8 cellular contexts compared by ENCODE assay signal in genomic region chr6:12844284-12845223, GRCh38.
DNase-seq lines count a peak whose midpoint lies in the region; ATAC-seq and TF ChIP-seq lines count a peak whose summit lies in the region.

No MANE protein-coding gene starts in this region.

- no peak overlapping the region for H3K27ac ChIP-seq in lower lobe of right lung

- TF ChIP-seq CTCF in astrocyte of the cerebellum (IDR thresholded peaks at IDR 0.05; ENCODE audit: low read depth, low read length, missing control alignments) (peak; percentile 70), lower lobe of right lung (IDR thresholded peaks at IDR 0.05) (peak; percentile 46)

- DNase-seq in GM04504 (ENCODE audit: low read depth) (peak; percentile 13), M059J (ENCODE audit: low read depth) (peak; percentile 47), astrocyte of the cerebellum (ENCODE audit: low read depth) (peak; percentile 13), lower lobe of right lung (no peak)
- DNase-seq in activated naive CD4-positive, alpha-beta T cell treated with anti-CD3 and anti-CD28 coated beads, Interleukin-2, amount 50 U/mL, for 16 hours: no peak

- ATAC-seq in lower lobe of right lung (no peak), HG02798 (IDR thresholded peaks at IDR 0.05; ENCODE audit: poor library complexity, unreplicated experiment) (no peak), HG02763 (IDR thresholded peaks at IDR 0.05; ENCODE audit: unreplicated experiment) (no peak), GM19463 (IDR thresholded peaks at IDR 0.05; ENCODE audit: unreplicated experiment) (no peak)

- in situ Hi-C loops in astrocyte of the cerebellum (cut with HindIII; ENCODE audit: low sequenced_read_pairs): no loop called here

- H3K9me3 ChIP-seq in lower lobe of right lung: no peaks in the 10 kb centered on the region

- H3K4me3 ChIP-seq in astrocyte of the cerebellum (ENCODE audit: low read depth, low read length) (no peak overlapping the region), lower lobe of right lung (no peak overlapping the region)

- H3K27me3 ChIP-seq in lower lobe of right lung (ENCODE audit: low read depth): no peaks in the 10 kb centered on the region

- intact Hi-C loops in lower lobe of right lung (cut with DNase I): no loop called here

- no peaks in the 10 kb centered on the region for H3K4me1 ChIP-seq in lower lobe of right lung

- H3K36me3 ChIP-seq in lower lobe of right lung: no peaks in the 10 kb centered on the region

Comparison
In these comparisons a context has a peak if more than half of its experiments do, and no peak if none do; other contexts are left out.
1. DNase-seq: peak in GM04504 (single experiment), M059J (single experiment) and astrocyte of the cerebellum (single experiment); none in lower lobe of right lung (single experiment) and activated naive CD4-positive, alpha-beta T cell treated with anti-CD3 and anti-CD28 coated beads, Interleukin-2, amount 50 U/mL, for 16 hours (single experiment).